Comparison of ENCODE assay signal across 8 cellular contexts in genomic region chr16:74296120-74296464, GRCh38. TPM values are rescaled to one million over a fixed set of nuclear protein-coding genes. Genes with fewer than 3 reads are reported as not detected.
DNase-seq lines count a peak whose midpoint lies in the region; ATAC-seq, FAIRE-seq and TF ChIP-seq lines count a peak whose summit lies in the region.

No MANE protein-coding gene starts in this region.

- TF ChIP-seq CTCF in AG10803 (conservative IDR thresholded peaks at IDR 0.05; ENCODE audit: low read length) (no peak), suprapubic skin (IDR thresholded peaks at IDR 0.05) (no peak)

- peaks cover 10% of the 10 kb centered on the region for H3K9me3 Mint-ChIP-seq in activated T-helper 2 cell treated with anti-CD3 and anti-CD28 coated beads, Interferon-gamma antibody, Interleukin-2, Interleukin-4, amounts not matched to agents 10 μg/mL and 5 μg/mL and 100 μg/mL, durations not matched to agents 14 hours and 24 hours and 36 hours
- no peaks in the 10 kb centered on the region for H3K9me3 Mint-ChIP-seq in immature natural killer cell

- peaks cover 37% of the 10 kb centered on the region for H3K4me1 ChIP-seq in suprapubic skin

- no peak for TF ChIP-seq EP300 in suprapubic skin (IDR thresholded peaks at IDR 0.05)

- H3K9me3 ChIP-seq in suprapubic skin, result peaks cover 3% of the 10 kb centered on the region

- H3K4me1 Mint-ChIP-seq in activated T-helper 2 cell treated with anti-CD3 and anti-CD28 coated beads, Interferon-gamma antibody, Interleukin-2, Interleukin-4, amounts not matched to agents 10 μg/mL and 5 μg/mL and 100 μg/mL, durations not matched to agents 14 hours and 24 hours and 36 hours (ENCODE audit: low read depth), result peaks cover 20% of the 10 kb centered on the region
- peaks cover 40 to 48% of the 10 kb centered on the region in 2 donors for H3K4me1 Mint-ChIP-seq in immature natural killer cell

- peak; percentile 44 for FAIRE-seq in GM19239 (lab: Jason Lieb, UNC)

- DNase-seq in AG10803 (ENCODE audit: low read depth), result no peak
- DNase-seq in GM19239 (ENCODE audit: insufficient read length, low spot score), result no peak
- DNase-seq in activated T-helper 2 cell treated with anti-CD3 and anti-CD28 coated beads, Interferon-gamma antibody, Interleukin-2, Interleukin-4, amounts not matched to agents 10 μg/mL and 5 μg/mL and 100 μg/mL, durations not matched to agents 14 hours and 24 hours and 36 hours (ENCODE audit: low spot score), result no peak
- no peak for DNase-seq in immature natural killer cell
- no peak for DNase-seq in suprapubic skin (ENCODE audit: low spot score in 2 of 2)
- DNase-seq in kidney tubule cell (ENCODE audit: low spot score), result no peak
- DNase-seq in T-helper 9 cell, result no peak

- H3K27me3 ChIP-seq in suprapubic skin, result no peaks in the 10 kb centered on the region

- TF ChIP-seq POLR2A in suprapubic skin (IDR thresholded peaks at IDR 0.05), result no peak

- H3K4me3 ChIP-seq in AG10803 (ENCODE audit: low read length) (peak overlapping the region; percentile 96), suprapubic skin (peak overlapping the region; percentile 75)

- H3K27me3 Mint-ChIP-seq in activated T-helper 2 cell treated with anti-CD3 and anti-CD28 coated beads, Interferon-gamma antibody, Interleukin-2, Interleukin-4, amounts not matched to agents 10 μg/mL and 5 μg/mL and 100 μg/mL, durations not matched to agents 14 hours and 24 hours and 36 hours (ENCODE audit: low read depth), result no peaks in the 10 kb centered on the region
- H3K27me3 Mint-ChIP-seq in immature natural killer cell (ENCODE audit: low read depth in 3 of 3), result peaks cover 4 to 11% (median 8%) of the 10 kb centered on the region in 3 donors

- H3K27ac ChIP-seq in suprapubic skin, result peak overlapping the region; percentile 92

- peaks cover 49% of the 10 kb centered on the region for H3K36me3 Mint-ChIP-seq in activated T-helper 2 cell treated with anti-CD3 and anti-CD28 coated beads, Interferon-gamma antibody, Interleukin-2, Interleukin-4, amounts not matched to agents 10 μg/mL and 5 μg/mL and 100 μg/mL, durations not matched to agents 14 hours and 24 hours and 36 hours (ENCODE audit: low read depth)
- peaks cover 0 to 10% (median 0%) of the 10 kb centered on the region in 3 donors for H3K36me3 Mint-ChIP-seq in immature natural killer cell

- H3K27ac Mint-ChIP-seq in activated T-helper 2 cell treated with anti-CD3 and anti-CD28 coated beads, Interferon-gamma antibody, Interleukin-2, Interleukin-4, amounts not matched to agents 10 μg/mL and 5 μg/mL and 100 μg/mL, durations not matched to agents 14 hours and 24 hours and 36 hours, result peak overlapping the region; percentile 90
- H3K27ac Mint-ChIP-seq in immature natural killer cell, result peak overlapping the region; percentile 92 to 98 (median 96)

- 3% methylated on average over 10 of the region's 10 CpGs for WGBS in suprapubic skin

- intact Hi-C loops in activated T-helper 2 cell treated with anti-CD3 and anti-CD28 coated beads, Interferon-gamma antibody, Interleukin-2, Interleukin-4, amounts not matched to agents 10 μg/mL and 5 μg/mL and 100 μg/mL, durations not matched to agents 14 hours and 24 hours and 36 hours (cut with micrococcal nuclease), result loop anchor here (1.0 to 10.0 kb wide), 4 partner anchors 33 to 1631 kb away; partner anchors contain the start of genes KARS1 and TERF2IP

- peaks cover 20% of the 10 kb centered on the region for H3K36me3 ChIP-seq in suprapubic skin

- H3K4me3 Mint-ChIP-seq in activated T-helper 2 cell treated with anti-CD3 and anti-CD28 coated beads, Interferon-gamma antibody, Interleukin-2, Interleukin-4, amounts not matched to agents 10 μg/mL and 5 μg/mL and 100 μg/mL, durations not matched to agents 14 hours and 24 hours and 36 hours (ENCODE audit: low read depth), result peak overlapping the region; percentile 84
- peak overlapping the region; percentile 91 to 95 (median 94) for H3K4me3 Mint-ChIP-seq in immature natural killer cell

- peak; percentile 7 for ATAC-seq in HG03469 (IDR thresholded peaks at IDR 0.05; ENCODE audit: unreplicated experiment)

RNA-seq across cellular contexts. Expression of gene PSMD7, which starts 0.5 kb away (rescaled TPM):
- total RNA-seq in activated T-helper 2 cell treated with anti-CD3 and anti-CD28 coated beads, Interferon-gamma antibody, Interleukin-2, Interleukin-4, amounts not matched to agents 10 μg/mL and 5 μg/mL and 100 μg/mL, durations not matched to agents 14 hours and 24 hours and 36 hours, result 164 and 170 TPM in 2 replicates
- 100 to 1,000 TPM; 106 to 128 (median 124) TPM for polyA plus RNA-seq in immature natural killer cell
- total RNA-seq in suprapubic skin, result 10 to 100 TPM; 55.8 to 81.2 (median 77.0) TPM
